ENCODE assay signal across 1 cellular context in the genomic region with DNA sequence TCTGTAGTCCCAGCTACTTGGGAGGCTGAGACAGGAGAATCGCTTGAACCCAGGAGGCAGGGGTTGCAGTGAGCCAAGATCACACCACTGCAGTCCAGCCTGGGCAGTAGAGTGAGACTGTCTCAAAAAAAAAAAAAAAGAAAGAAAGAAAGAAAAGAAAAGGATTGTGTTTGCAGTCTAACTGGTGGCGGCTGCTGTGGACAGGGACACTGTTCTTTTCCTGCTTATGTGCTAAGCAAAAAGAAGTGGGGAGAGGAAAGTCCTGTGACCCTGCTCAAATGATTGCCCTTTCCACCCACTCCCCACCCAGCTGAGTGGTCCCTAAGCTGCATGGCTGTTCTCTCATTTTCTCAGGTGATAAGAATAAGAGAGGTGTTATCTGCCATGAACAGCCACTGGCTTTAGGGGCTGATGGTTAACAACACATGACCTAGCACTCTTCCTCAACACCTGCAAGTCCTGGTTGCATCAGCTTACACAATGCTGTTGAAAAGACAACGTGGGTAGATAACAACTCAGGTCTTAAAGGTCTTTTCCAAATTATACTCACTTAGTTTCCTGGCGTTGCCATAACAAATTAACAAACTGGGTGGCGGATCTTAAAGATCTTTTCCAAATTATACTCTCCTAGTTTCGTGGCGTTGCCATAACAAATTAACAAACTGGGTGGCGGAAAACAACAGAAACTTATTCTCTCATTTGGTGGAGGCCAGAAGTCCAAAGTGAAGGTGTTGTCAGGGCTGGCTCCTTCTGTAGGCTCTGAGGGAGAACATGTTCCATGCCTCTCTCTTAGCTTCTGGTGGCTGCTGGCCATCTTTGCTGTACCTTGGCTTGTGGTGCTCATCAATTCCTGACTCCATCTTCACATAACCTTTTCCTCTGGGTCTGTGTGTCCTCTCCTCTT.
TF ChIP-seq lines count a peak whose summit lies in the region.

No MANE protein-coding gene starts in this region.

TF ChIP-seq in K562, 482 proteins besides CTCF, POLR2A, EP300 and RAD21 (continued from another document and continues in another):
- TF ChIP-seq, protein P1, sequence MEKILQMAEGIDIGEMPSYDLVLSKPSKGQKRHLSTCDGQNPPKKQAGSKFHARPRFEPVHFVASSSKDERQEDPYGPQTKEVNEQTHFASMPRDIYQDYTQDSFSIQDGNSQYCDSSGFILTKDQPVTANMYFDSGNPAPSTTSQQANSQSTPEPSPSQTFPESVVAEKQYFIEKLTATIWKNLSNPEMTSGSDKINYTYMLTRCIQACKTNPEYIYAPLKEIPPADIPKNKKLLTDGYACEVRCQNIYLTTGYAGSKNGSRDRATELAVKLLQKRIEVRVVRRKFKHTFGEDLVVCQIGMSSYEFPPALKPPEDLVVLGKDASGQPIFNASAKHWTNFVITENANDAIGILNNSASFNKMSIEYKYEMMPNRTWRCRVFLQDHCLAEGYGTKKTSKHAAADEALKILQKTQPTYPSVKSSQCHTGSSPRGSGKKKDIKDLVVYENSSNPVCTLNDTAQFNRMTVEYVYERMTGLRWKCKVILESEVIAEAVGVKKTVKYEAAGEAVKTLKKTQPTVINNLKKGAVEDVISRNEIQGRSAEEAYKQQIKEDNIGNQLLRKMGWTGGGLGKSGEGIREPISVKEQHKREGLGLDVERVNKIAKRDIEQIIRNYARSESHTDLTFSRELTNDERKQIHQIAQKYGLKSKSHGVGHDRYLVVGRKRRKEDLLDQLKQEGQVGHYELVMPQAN (IDR thresholded peaks at IDR 0.05; ENCODE audit: borderline replicate concordance), result peak; percentile 63
- TF ChIP-seq KHSRP (IDR thresholded peaks at IDR 0.05) (peak; percentile 92), ZNF644 (tag; IDR thresholded peaks at IDR 0.05; ENCODE audit: low read depth) (peak; percentile 98), TRIM24 (IDR thresholded peaks at IDR 0.05) (peak; percentile 100), NELFE (IDR thresholded peaks at IDR 0.05; ENCODE audit: insufficient read depth, insufficient read length) (no peak), TAF9B (IDR thresholded peaks at IDR 0.05; ENCODE audit: partially characterized antibody) (peak; percentile 94), POLR3G (IDR thresholded peaks at IDR 0.05; ENCODE audit: extremely low read depth, insufficient read length, insufficient replicate concordance) (no peak), SUPT5H (IDR thresholded peaks at IDR 0.05) (peak; percentile 48; the same call in 1 of the 2 replicates), BCL6 (CRISPR knock-in tag; IDR thresholded peaks at IDR 0.05) (peak; percentile 69; the same call in 1 of the 2 replicates), NCOA2 (IDR thresholded peaks at IDR 0.05; ENCODE audit: partially characterized antibody in 2 of 2) (peak; percentile 85 to 95), ERF (CRISPR knock-in tag; IDR thresholded peaks at IDR 0.05) (no peak), ZNF23 (CRISPR knock-in tag; IDR thresholded peaks at IDR 0.05) (no peak; the same call in 1 of the 2 replicates), ZNF217 (CRISPR knock-in tag; IDR thresholded peaks at IDR 0.05) (no peak), KLF13 (tag; IDR thresholded peaks at IDR 0.05; ENCODE audit: borderline replicate concordance, low read depth) (no peak), GATAD2B (IDR thresholded peaks at IDR 0.05; ENCODE audit: borderline replicate concordance) (peak; percentile 98), CREBBP (IDR thresholded peaks at IDR 0.05; ENCODE audit: low read depth, low read length) (no peak), HDAC1 (IDR thresholded peaks at IDR 0.05) (peak in 1 of 2 experiments; percentile 94; a peak in 2 of 4 replicates), CBX2 (IDR thresholded peaks at IDR 0.05; ENCODE audit: insufficient read depth, low read length, poor library complexity, severe bottlenecking) (no peak), SRF (CRISPR knock-in tag; IDR thresholded peaks at IDR 0.05) (peak in 1 of 2 experiments; percentile 50; a peak in 1 of 4 replicates), ZNF444 (CRISPR knock-in tag; IDR thresholded peaks at IDR 0.05) (no peak), SRSF9 (IDR thresholded peaks at IDR 0.05; ENCODE audit: borderline replicate concordance, low read depth, low read length) (no peak)
- TF ChIP-seq, protein P2, sequence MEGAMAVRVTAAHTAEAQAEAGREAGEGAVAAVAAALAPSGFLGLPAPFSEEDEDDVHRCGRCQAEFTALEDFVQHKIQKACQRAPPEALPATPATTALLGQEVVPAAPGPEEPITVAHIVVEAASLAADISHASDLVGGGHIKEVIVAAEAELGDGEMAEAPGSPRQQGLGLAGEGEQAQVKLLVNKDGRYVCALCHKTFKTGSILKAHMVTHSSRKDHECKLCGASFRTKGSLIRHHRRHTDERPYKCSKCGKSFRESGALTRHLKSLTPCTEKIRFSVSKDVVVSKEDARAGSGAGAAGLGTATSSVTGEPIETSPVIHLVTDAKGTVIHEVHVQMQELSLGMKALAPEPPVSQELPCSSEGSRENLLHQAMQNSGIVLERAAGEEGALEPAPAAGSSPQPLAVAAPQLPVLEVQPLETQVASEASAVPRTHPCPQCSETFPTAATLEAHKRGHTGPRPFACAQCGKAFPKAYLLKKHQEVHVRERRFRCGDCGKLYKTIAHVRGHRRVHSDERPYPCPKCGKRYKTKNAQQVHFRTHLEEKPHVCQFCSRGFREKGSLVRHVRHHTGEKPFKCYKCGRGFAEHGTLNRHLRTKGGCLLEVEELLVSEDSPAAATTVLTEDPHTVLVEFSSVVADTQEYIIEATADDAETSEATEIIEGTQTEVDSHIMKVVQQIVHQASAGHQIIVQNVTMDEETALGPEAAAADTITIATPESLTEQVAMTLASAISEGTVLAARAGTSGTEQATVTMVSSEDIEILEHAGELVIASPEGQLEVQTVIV (CRISPR knock-in tag; IDR thresholded peaks at IDR 0.05; ENCODE audit: borderline replicate concordance), result no peak
- TF ChIP-seq, protein P3, sequence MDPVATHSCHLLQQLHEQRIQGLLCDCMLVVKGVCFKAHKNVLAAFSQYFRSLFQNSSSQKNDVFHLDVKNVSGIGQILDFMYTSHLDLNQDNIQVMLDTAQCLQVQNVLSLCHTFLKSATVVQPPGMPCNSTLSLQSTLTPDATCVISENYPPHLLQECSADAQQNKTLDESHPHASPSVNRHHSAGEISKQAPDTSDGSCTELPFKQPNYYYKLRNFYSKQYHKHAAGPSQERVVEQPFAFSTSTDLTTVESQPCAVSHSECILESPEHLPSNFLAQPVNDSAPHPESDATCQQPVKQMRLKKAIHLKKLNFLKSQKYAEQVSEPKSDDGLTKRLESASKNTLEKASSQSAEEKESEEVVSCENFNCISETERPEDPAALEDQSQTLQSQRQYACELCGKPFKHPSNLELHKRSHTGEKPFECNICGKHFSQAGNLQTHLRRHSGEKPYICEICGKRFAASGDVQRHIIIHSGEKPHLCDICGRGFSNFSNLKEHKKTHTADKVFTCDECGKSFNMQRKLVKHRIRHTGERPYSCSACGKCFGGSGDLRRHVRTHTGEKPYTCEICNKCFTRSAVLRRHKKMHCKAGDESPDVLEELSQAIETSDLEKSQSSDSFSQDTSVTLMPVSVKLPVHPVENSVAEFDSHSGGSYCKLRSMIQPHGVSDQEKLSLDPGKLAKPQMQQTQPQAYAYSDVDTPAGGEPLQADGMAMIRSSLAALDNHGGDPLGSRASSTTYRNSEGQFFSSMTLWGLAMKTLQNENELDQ (CRISPR knock-in tag; IDR thresholded peaks at IDR 0.05; ENCODE audit: borderline replicate concordance), result no peak
- TF ChIP-seq, protein P4, sequence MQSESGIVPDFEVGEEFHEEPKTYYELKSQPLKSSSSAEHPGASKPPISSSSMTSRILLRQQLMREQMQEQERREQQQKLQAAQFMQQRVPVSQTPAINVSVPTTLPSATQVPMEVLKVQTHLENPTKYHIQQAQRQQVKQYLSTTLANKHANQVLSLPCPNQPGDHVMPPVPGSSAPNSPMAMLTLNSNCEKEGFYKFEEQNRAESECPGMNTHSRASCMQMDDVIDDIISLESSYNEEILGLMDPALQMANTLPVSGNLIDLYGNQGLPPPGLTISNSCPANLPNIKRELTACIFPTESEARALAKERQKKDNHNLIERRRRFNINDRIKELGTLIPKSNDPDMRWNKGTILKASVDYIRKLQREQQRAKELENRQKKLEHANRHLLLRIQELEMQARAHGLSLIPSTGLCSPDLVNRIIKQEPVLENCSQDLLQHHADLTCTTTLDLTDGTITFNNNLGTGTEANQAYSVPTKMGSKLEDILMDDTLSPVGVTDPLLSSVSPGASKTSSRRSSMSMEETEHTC (IDR thresholded peaks at IDR 0.05), result peak; percentile 96
- TF ChIP-seq, protein P5, sequence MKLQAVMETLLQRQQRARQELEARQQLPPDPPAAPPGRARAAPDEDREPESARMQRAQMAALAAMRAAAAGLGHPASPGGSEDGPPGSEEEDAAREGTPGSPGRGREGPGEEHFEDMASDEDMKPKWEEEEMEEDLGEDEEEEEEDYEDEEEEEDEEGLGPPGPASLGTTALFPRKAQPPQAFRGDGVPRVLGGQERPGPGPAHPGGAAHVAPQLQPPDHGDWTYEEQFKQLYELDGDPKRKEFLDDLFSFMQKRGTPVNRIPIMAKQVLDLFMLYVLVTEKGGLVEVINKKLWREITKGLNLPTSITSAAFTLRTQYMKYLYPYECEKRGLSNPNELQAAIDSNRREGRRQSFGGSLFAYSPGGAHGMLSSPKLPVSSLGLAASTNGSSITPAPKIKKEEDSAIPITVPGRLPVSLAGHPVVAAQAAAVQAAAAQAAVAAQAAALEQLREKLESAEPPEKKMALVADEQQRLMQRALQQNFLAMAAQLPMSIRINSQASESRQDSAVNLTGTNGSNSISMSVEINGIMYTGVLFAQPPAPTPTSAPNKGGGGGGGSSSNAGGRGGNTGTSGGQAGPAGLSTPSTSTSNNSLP (IDR thresholded peaks at IDR 0.05; ENCODE audit: borderline replicate concordance, low read depth, low read length), result peak; percentile 93
- TF ChIP-seq, protein P6, sequence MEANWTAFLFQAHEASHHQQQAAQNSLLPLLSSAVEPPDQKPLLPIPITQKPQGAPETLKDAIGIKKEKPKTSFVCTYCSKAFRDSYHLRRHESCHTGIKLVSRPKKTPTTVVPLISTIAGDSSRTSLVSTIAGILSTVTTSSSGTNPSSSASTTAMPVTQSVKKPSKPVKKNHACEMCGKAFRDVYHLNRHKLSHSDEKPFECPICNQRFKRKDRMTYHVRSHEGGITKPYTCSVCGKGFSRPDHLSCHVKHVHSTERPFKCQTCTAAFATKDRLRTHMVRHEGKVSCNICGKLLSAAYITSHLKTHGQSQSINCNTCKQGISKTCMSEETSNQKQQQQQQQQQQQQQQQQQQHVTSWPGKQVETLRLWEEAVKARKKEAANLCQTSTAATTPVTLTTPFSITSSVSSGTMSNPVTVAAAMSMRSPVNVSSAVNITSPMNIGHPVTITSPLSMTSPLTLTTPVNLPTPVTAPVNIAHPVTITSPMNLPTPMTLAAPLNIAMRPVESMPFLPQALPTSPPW (CRISPR knock-in tag; IDR thresholded peaks at IDR 0.05), result peak; percentile 80
- TF ChIP-seq, protein P7, sequence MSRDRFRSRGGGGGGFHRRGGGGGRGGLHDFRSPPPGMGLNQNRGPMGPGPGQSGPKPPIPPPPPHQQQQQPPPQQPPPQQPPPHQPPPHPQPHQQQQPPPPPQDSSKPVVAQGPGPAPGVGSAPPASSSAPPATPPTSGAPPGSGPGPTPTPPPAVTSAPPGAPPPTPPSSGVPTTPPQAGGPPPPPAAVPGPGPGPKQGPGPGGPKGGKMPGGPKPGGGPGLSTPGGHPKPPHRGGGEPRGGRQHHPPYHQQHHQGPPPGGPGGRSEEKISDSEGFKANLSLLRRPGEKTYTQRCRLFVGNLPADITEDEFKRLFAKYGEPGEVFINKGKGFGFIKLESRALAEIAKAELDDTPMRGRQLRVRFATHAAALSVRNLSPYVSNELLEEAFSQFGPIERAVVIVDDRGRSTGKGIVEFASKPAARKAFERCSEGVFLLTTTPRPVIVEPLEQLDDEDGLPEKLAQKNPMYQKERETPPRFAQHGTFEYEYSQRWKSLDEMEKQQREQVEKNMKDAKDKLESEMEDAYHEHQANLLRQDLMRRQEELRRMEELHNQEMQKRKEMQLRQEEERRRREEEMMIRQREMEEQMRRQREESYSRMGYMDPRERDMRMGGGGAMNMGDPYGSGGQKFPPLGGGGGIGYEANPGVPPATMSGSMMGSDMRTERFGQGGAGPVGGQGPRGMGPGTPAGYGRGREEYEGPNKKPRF (IDR thresholded peaks at IDR 0.05; ENCODE audit: low read depth, low read length), result no peak
- TF ChIP-seq, protein P8, sequence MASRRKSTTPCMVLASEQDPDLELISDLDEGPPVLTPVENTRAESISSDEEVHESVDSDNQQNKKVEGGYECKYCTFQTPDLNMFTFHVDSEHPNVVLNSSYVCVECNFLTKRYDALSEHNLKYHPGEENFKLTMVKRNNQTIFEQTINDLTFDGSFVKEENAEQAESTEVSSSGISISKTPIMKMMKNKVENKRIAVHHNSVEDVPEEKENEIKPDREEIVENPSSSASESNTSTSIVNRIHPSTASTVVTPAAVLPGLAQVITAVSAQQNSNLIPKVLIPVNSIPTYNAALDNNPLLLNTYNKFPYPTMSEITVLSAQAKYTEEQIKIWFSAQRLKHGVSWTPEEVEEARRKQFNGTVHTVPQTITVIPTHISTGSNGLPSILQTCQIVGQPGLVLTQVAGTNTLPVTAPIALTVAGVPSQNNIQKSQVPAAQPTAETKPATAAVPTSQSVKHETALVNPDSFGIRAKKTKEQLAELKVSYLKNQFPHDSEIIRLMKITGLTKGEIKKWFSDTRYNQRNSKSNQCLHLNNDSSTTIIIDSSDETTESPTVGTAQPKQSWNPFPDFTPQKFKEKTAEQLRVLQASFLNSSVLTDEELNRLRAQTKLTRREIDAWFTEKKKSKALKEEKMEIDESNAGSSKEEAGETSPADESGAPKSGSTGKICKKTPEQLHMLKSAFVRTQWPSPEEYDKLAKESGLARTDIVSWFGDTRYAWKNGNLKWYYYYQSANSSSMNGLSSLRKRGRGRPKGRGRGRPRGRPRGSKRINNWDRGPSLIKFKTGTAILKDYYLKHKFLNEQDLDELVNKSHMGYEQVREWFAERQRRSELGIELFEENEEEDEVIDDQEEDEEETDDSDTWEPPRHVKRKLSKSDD (conservative IDR thresholded peaks at IDR 0.05; ENCODE audit: low read length), result no peak
- TF ChIP-seq, protein P9, sequence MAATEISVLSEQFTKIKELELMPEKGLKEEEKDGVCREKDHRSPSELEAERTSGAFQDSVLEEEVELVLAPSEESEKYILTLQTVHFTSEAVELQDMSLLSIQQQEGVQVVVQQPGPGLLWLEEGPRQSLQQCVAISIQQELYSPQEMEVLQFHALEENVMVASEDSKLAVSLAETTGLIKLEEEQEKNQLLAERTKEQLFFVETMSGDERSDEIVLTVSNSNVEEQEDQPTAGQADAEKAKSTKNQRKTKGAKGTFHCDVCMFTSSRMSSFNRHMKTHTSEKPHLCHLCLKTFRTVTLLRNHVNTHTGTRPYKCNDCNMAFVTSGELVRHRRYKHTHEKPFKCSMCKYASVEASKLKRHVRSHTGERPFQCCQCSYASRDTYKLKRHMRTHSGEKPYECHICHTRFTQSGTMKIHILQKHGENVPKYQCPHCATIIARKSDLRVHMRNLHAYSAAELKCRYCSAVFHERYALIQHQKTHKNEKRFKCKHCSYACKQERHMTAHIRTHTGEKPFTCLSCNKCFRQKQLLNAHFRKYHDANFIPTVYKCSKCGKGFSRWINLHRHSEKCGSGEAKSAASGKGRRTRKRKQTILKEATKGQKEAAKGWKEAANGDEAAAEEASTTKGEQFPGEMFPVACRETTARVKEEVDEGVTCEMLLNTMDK (IDR thresholded peaks at IDR 0.05; ENCODE audit: borderline replicate concordance, insufficient read depth, low read depth, low read length, poor library complexity, severe bottlenecking), result no peak
- TF ChIP-seq, protein P10, sequence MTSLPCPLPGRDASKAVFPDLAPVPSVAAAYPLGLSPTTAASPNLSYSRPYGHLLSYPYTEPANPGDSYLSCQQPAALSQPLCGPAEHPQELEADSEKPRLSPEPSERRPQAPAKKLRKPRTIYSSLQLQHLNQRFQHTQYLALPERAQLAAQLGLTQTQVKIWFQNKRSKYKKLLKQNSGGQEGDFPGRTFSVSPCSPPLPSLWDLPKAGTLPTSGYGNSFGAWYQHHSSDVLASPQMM (CRISPR knock-in tag; IDR thresholded peaks at IDR 0.05), result no peak
